1 cellular context compared by ENCODE assay signal in the genomic region with DNA sequence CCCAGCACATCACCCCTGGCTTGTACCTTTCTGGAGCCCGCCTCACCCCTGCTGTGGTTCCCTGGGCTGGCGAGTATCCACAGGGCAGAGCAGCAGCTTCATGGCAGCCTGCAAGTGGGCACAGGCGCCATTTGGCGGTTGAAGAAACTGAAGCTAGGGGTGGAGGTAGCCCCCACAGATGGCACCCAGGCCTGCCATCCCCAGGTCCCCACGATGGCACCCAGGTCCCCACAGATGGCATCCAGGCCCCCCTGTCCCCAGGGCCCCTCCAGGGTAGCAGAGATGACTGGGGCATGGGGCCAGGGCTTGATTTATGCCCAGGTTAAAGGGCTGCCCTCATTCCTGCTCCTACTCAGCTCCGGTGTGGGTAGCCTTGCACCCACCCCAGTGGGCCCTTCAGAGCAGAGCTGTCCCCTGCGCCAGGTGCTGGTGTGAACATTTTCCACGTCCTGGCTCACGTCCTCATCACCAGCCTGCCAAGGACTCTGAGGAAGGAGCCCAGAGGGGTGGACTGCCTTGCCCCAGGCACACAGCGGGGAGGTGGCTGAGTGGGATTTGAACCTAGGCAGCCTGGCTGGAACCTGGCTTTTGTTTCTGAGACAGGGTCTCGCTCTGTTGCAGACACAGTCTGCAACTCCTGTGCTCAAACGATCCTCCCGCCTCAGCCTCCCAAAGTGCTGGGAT.
A peak's percentile ranks its signal among the peaks of the same experiment; 100 is the strongest.
TF ChIP-seq lines count a peak whose summit lies in the region.

No MANE protein-coding gene starts in this region.

TF ChIP-seq in HepG2, 621 proteins besides CTCF, POLR2A, EP300 and RAD21:
- TF ChIP-seq ZNF768 (CRISPR knock-in tag; IDR thresholded peaks at IDR 0.05) = peak; percentile 73; the same call in 1 of the 2 replicates
- TF ChIP-seq CBX1 (IDR thresholded peaks at IDR 0.05; ENCODE audit: low read depth) = no peak
